18 cellular contexts compared by ENCODE assay signal in genomic region chr3:159416854-159417253, GRCh38.
DNase-seq lines count a peak whose midpoint lies in the region; ATAC-seq and TF ChIP-seq lines count a peak whose summit lies in the region.
"Had no signal": no experiment of that assay in that cellular context is flagged by ENCODE, and none has a peak within 500 bp of the region (broad histone marks: within the 10 kb centered on the region; RNA-seq: fewer than 3 reads in every experiment).

No MANE protein-coding gene starts in this region.

- H3K27ac Mint-ChIP-seq in stimulated activated effector memory CD8-positive, alpha-beta T cell treated with anti-CD3 and anti-CD28 coated beads, Interleukin-12 subunit alpha, Interleukin-12 subunit beta, amount 100 ng/mL, for 72 hours: no peak overlapping the region
- H3K27ac Mint-ChIP-seq: activated naive CD4-positive, alpha-beta T cell treated with anti-CD3 and anti-CD28 coated beads, Interleukin-2, amount 50 U/mL, for 24 hours had no signal

- DNase-seq in Right ventricle myocardium superior (no peak), cardiac septum (ENCODE audit: low spot score) (no peak), SJCRH30 (peak; percentile 4 to 36), heart right ventricle (no peak), body of pancreas (no peak), T-helper 9 cell (no peak)
- DNase-seq in stimulated activated effector memory CD8-positive, alpha-beta T cell treated with anti-CD3 and anti-CD28 coated beads, Interleukin-12 subunit alpha, Interleukin-12 subunit beta, amount 100 ng/mL, for 72 hours (ENCODE audit: low spot score in 2 of 2): no peak
- DNase-seq: activated CD4-positive, alpha-beta T cell treated with anti-CD3 and anti-CD28 coated beads for 4 hours; Calu3; cerebellar nuclear complex; NCI-H2081 treated with DMSO at 0.1 percent for 48 hours; NK-92 treated with Interleukin-12 subunit alpha and Interleukin-12 subunit beta, amount 100 ng/mL, for 24 hours; SHP77 treated with DMSO at 0.1 percent for 48 hours; T1000 had no signal

- H3K4me3 ChIP-seq in SJCRH30 (no peak overlapping the region), heart right ventricle (no peak overlapping the region), body of pancreas (no peak overlapping the region)
- H3K4me3 ChIP-seq: suprapubic skin had no signal

- no peaks in the 10 kb centered on the region for H3K9me3 ChIP-seq in SJCRH30 (replicated peaks)
- H3K9me3 ChIP-seq in heart right ventricle: no peaks in the 10 kb centered on the region
- no peaks in the 10 kb centered on the region for H3K9me3 ChIP-seq in body of pancreas
- H3K9me3 ChIP-seq: suprapubic skin had no signal

- no peaks in the 10 kb centered on the region for H3K36me3 Mint-ChIP-seq in stimulated activated effector memory CD8-positive, alpha-beta T cell treated with anti-CD3 and anti-CD28 coated beads, Interleukin-12 subunit alpha, Interleukin-12 subunit beta, amount 100 ng/mL, for 72 hours
- H3K36me3 Mint-ChIP-seq: activated naive CD4-positive, alpha-beta T cell treated with anti-CD3 and anti-CD28 coated beads, Interleukin-2, amount 50 U/mL, for 24 hours had no signal

- no peak overlapping the region for H3K4me3 Mint-ChIP-seq in stimulated activated effector memory CD8-positive, alpha-beta T cell treated with anti-CD3 and anti-CD28 coated beads, Interleukin-12 subunit alpha, Interleukin-12 subunit beta, amount 100 ng/mL, for 72 hours
- H3K4me3 Mint-ChIP-seq: activated naive CD4-positive, alpha-beta T cell treated with anti-CD3 and anti-CD28 coated beads, Interleukin-2, amount 50 U/mL, for 24 hours had no signal

- TF ChIP-seq CTCF in heart right ventricle (IDR thresholded peaks at IDR 0.05) (no peak), body of pancreas (IDR thresholded peaks at IDR 0.05) (no peak)

- no peak for TF ChIP-seq POLR2A in body of pancreas (IDR thresholded peaks at IDR 0.05)

- no peaks in the 10 kb centered on the region for H3K4me1 Mint-ChIP-seq in stimulated activated effector memory CD8-positive, alpha-beta T cell treated with anti-CD3 and anti-CD28 coated beads, Interleukin-12 subunit alpha, Interleukin-12 subunit beta, amount 100 ng/mL, for 72 hours
- H3K4me1 Mint-ChIP-seq: activated naive CD4-positive, alpha-beta T cell treated with anti-CD3 and anti-CD28 coated beads, Interleukin-2, amount 50 U/mL, for 24 hours had no signal

- ATAC-seq in Right ventricle myocardium superior (ENCODE audit: poor library complexity) (peak; percentile 63), heart right ventricle (peak in 6 of 8 donors; percentile 33 to 72 (median 56)), body of pancreas (no peak), GM21381 (IDR thresholded peaks at IDR 0.05; ENCODE audit: unreplicated experiment) (no peak)
- ATAC-seq in stimulated activated effector memory CD8-positive, alpha-beta T cell treated with anti-CD3 and anti-CD28 coated beads, Interleukin-12 subunit alpha, Interleukin-12 subunit beta, amount 100 ng/mL, for 72 hours: no peak

- H3K27ac ChIP-seq in SJCRH30 (no peak overlapping the region), heart right ventricle (no peak overlapping the region), body of pancreas (no peak overlapping the region)
- H3K27ac ChIP-seq: parathyroid adenoma, suprapubic skin had no signal

- 52 to 64% methylated on average over 2 of the region's 2 CpGs for WGBS in heart right ventricle, 2 donors
- 43 to 54% methylated on average over 2 of the region's 2 CpGs for WGBS in body of pancreas, 2 donors

- H3K9me3 Mint-ChIP-seq in stimulated activated effector memory CD8-positive, alpha-beta T cell treated with anti-CD3 and anti-CD28 coated beads, Interleukin-12 subunit alpha, Interleukin-12 subunit beta, amount 100 ng/mL, for 72 hours: peaks cover 6% of the 10 kb centered on the region
- H3K9me3 Mint-ChIP-seq: activated naive CD4-positive, alpha-beta T cell treated with anti-CD3 and anti-CD28 coated beads, Interleukin-2, amount 50 U/mL, for 24 hours had no signal

- H3K36me3 ChIP-seq in SJCRH30 (no peaks in the 10 kb centered on the region), heart right ventricle (no peaks in the 10 kb centered on the region), body of pancreas (replicated peaks in 1 of 2; ENCODE audit: insufficient read depth in 1 of 2, low read depth in 2 of 2) (no peaks in the 10 kb centered on the region)
- H3K36me3 ChIP-seq: suprapubic skin had no signal

- H3K4me1 ChIP-seq in SJCRH30 (peaks cover 19% of the 10 kb centered on the region), heart right ventricle (no peaks in the 10 kb centered on the region), body of pancreas (no peaks in the 10 kb centered on the region)
- H3K4me1 ChIP-seq: parathyroid adenoma, suprapubic skin had no signal

- intact Hi-C loops in Right ventricle myocardium superior (cut with DNase I) (no loop called here), cardiac septum (cut with DNase I) (no loop called here), heart right ventricle (cut with DNase I) (no loop called here), body of pancreas (cut with DNase I) (no loop called here)

- H3K27me3 ChIP-seq in SJCRH30 (no peaks in the 10 kb centered on the region), heart right ventricle (no peaks in the 10 kb centered on the region), body of pancreas (no peaks in the 10 kb centered on the region)
- H3K27me3 ChIP-seq: suprapubic skin had no signal

Comparison
In these comparisons a context has a peak if more than half of its experiments do, and no peak if none do; other contexts are left out.
1. ATAC-seq: peak in Right ventricle myocardium superior (single experiment) and heart right ventricle (6 of 8); none in body of pancreas (single experiment), stimulated activated effector memory CD8-positive, alpha-beta T cell treated with anti-CD3 and anti-CD28 coated beads, Interleukin-12 subunit alpha, Interleukin-12 subunit beta, amount 100 ng/mL, for 72 hours (single experiment) and GM21381 (single experiment).
2. DNase-seq: peak in SJCRH30 (2 of 2); none in Right ventricle myocardium superior (single experiment), cardiac septum (single experiment), heart right ventricle (0 of 2), body of pancreas (0 of 4), stimulated activated effector memory CD8-positive, alpha-beta T cell treated with anti-CD3 and anti-CD28 coated beads, Interleukin-12 subunit alpha, Interleukin-12 subunit beta, amount 100 ng/mL, for 72 hours (0 of 2) and T-helper 9 cell (single experiment).